ENCODE assay signal across 1 cellular context in genomic region chr6:2860706-2861059, GRCh38.
TF ChIP-seq lines count a peak whose summit lies in the region.

No MANE protein-coding gene starts in this region.

TF ChIP-seq in HepG2, 621 proteins besides CTCF, POLR2A, EP300 and RAD21:
- TF ChIP-seq NFYC (CRISPR knock-in tag; IDR thresholded peaks at IDR 0.05): peak; percentile 52; the same call in 1 of the 2 replicates
